8 cellular contexts compared by ENCODE assay signal in genomic region chr2:229921892-229922448, GRCh38. TPM values are rescaled to one million over a fixed set of nuclear protein-coding genes. Genes with fewer than 3 reads are reported as not detected.
DNase-seq lines count a peak whose midpoint lies in the region; ATAC-seq lines count a peak whose summit lies in the region.

Gene TRIP12 (minus strand): TSS chr2:229922009. CDS start chr2:229880079, 41,930 bp downstream.

- peaks cover 37% of the 10 kb centered on the region for H3K79me2 ChIP-seq in mesendoderm (ENCODE audit: control insufficient read depth, insufficient read depth, low read length)

- no peak within 1 kb of the TSS for H4K5ac ChIP-seq in mesendoderm (ENCODE audit: low read length)

- peaks cover 7% of the 10 kb centered on the region for H3K4me1 ChIP-seq in endocrine pancreas (ENCODE audit: control insufficient read depth, insufficient read depth, low read length)
- H3K4me1 ChIP-seq in mesendoderm (ENCODE audit: control insufficient read depth, low read depth, low read length): no peaks in the 10 kb centered on the region

- no peak within 1 kb of the TSS for H2AK5ac ChIP-seq in mesendoderm (ENCODE audit: low read length)

- peak within 1 kb of the TSS; percentile 75 for H3K23ac ChIP-seq in mesendoderm (ENCODE audit: low read length)

- H3K36me3 ChIP-seq in endocrine pancreas (ENCODE audit: control insufficient read depth, insufficient read depth, low read length) (no peaks in the 10 kb centered on the region), mesendoderm (ENCODE audit: control insufficient read depth, insufficient read depth, low read length) (no peaks in the 10 kb centered on the region)

- H3K4me3 ChIP-seq in endocrine pancreas (ENCODE audit: control insufficient read depth, insufficient read depth, low read length) (peak within 1 kb of the TSS; percentile 100), mesendoderm (ENCODE audit: low read length) (peak within 1 kb of the TSS; percentile 92)

- peak within 1 kb of the TSS; percentile 96 for H3K27ac ChIP-seq in mesendoderm (ENCODE audit: low read depth, low read length)

- H4K8ac ChIP-seq in mesendoderm (ENCODE audit: low read depth, low read length): peak within 1 kb of the TSS; percentile 100

- H2BK5ac ChIP-seq in mesendoderm (ENCODE audit: low read length): peak within 1 kb of the TSS; percentile 91

- WGBS in mesendoderm (ENCODE audit: extremely low coverage, insufficient coverage, low lambda C conversion rate): no CpG with 5 or more reads among the region's 49 CpGs

- DNase-seq in CMK (ENCODE audit: low read depth) (peak; percentile 89), HS-5 (ENCODE audit: low read depth) (peak; percentile 97), NOMO-1 treated with DMSO at 0.1 percent for 48 hours (lab: John Stamatoyannopoulos, UW; ENCODE audit: unreplicated experiment) (peak; percentile 84), mesendoderm (peak; percentile 99)
- DNase-seq in activated CD8-positive, alpha-beta memory T cell treated with anti-CD3 and anti-CD28 coated beads for 48 hours (ENCODE audit: low read depth in 2 of 3, low spot score in 2 of 3): peak; percentile 76 to 86 (median 76)
- DNase-seq in stimulated activated CD8-positive, alpha-beta memory T cell treated with anti-CD3 and anti-CD28 coated beads, Interleukin-15, amount 100 ng/mL, for 1 hour (ENCODE audit: low read depth): peak; percentile 72

- no peak within 1 kb of the TSS for H2BK15ac ChIP-seq in mesendoderm (replicated peaks; ENCODE audit: low read depth)

- H3K18ac ChIP-seq in mesendoderm (ENCODE audit: low read length): peak within 1 kb of the TSS; percentile 100

- peak within 1 kb of the TSS; percentile 100 for H3K4me2 ChIP-seq in mesendoderm (ENCODE audit: low read length)

- H2BK120ac ChIP-seq in mesendoderm (ENCODE audit: low read depth, low read length): peak within 1 kb of the TSS; percentile 95

- H3K9me3 ChIP-seq in endocrine pancreas (ENCODE audit: control insufficient read depth, low read length): no peaks in the 10 kb centered on the region

- H3K27me3 ChIP-seq in endocrine pancreas (ENCODE audit: control insufficient read depth, insufficient read depth, low read length): no peaks in the 10 kb centered on the region
- H3K27me3 ChIP-seq in mesendoderm (ENCODE audit: insufficient read depth, low read length, poor library complexity): no peaks in the 10 kb centered on the region

- ATAC-seq in GM19468 (IDR thresholded peaks at IDR 0.05; ENCODE audit: extremely low read depth, unreplicated experiment): peak; percentile 61

- H3K4ac ChIP-seq in mesendoderm (ENCODE audit: low read depth, low read length): peak within 1 kb of the TSS; percentile 99

- peak within 1 kb of the TSS; percentile 91 for H3K56ac ChIP-seq in mesendoderm (ENCODE audit: low read length)

- H3K9ac ChIP-seq in endocrine pancreas (ENCODE audit: control insufficient read depth, insufficient read depth, low read length): peak within 1 kb of the TSS; percentile 97
- H3K9ac ChIP-seq in mesendoderm (ENCODE audit: low read length): peak within 1 kb of the TSS; percentile 89

- H3K79me1 ChIP-seq in mesendoderm (ENCODE audit: low read length): no peaks in the 10 kb centered on the region

RNA-seq across cellular contexts. Expression of gene TRIP12, which starts in this region (rescaled TPM):
- 91.1 TPM for polyA plus RNA-seq in mesendoderm (2013, experiment 1 of 2)
- 90.0 TPM for polyA plus RNA-seq in mesendoderm (2013, experiment 2 of 2)

Comparison
In these comparisons a context has a peak if more than half of its experiments do, and no peak if none do; other contexts are left out.
1. Peak in every context shown above with its lines: DNase-seq, ATAC-seq, H3K4me3 ChIP-seq and H3K27ac ChIP-seq.